14 cellular contexts compared by ENCODE assay signal in the genomic region with DNA sequence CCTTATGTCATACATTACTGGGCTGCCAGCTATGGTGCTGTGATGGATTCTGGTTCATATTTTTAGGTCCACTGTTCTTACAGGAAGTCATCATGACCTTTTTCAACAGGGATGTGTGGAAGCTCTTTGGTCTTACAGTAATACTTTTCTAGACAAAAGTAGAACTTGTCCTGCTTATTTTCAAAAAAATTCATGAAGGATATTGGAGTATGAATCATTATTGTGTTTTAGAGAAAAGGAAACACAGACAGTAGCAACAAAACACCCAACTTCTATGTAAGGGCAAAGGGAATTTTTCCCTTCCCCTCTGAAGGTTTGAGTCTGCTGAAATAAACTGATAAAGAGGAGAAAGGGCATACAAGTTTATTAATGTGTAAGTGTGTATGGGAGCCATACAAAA. TPM values are rescaled to one million over a fixed set of nuclear protein-coding genes. Genes with fewer than 3 reads are reported as not detected.
A peak's percentile ranks its signal among the peaks of the same experiment; 100 is the strongest.
DNase-seq lines count a peak whose midpoint lies in the region; ATAC-seq and TF ChIP-seq lines count a peak whose summit lies in the region.
"Had no signal": no experiment of that assay in that cellular context is flagged by ENCODE, and none has a peak within 500 bp of the region (broad histone marks: within the 10 kb centered on the region; RNA-seq: fewer than 3 reads in every experiment).

No MANE protein-coding gene starts in this region.

- H3K36me3 Mint-ChIP-seq in CD4-positive, alpha-beta memory T cell: no peaks in the 10 kb centered on the region

- peaks cover 21% of the 10 kb centered on the region; the same call in 1 of the 2 replicates for H3F3A ChIP-seq in GM23248 (ENCODE audit: insufficient read depth)

- no peaks in the 10 kb centered on the region for H3K9me2 ChIP-seq in GM23248 (ENCODE audit: insufficient read depth)

- H3K79me2 ChIP-seq in GM23248 (ENCODE audit: insufficient read depth): no peaks in the 10 kb centered on the region
- no peaks in the 10 kb centered on the region for H3K79me2 ChIP-seq in osteoblast (ENCODE audit: insufficient read depth, low read length)

- H3K27me3 ChIP-seq in CD4-positive, alpha-beta memory T cell (ENCODE audit: insufficient read depth, low read length): no peaks in the 10 kb centered on the region
- H3K27me3 ChIP-seq in GM23248 (replicated peaks; ENCODE audit: insufficient read depth) (no peaks in the 10 kb centered on the region), osteoblast (ENCODE audit: insufficient read depth, low read length) (no peaks in the 10 kb centered on the region)
- H3K27me3 ChIP-seq: SJCRH30 had no signal

- intact Hi-C loops in CD4-positive, alpha-beta memory T cell (cut with micrococcal nuclease): loop anchor here (10.0 kb wide), 2 partner anchors 246 to 304 kb away; partner anchors contain the start of gene PRPS2

- peaks cover 88% of the 10 kb centered on the region for H3K4me1 ChIP-seq in CD4-positive, alpha-beta memory T cell (ENCODE audit: insufficient read depth, low read length)
- H3K4me1 ChIP-seq in GM23248 (ENCODE audit: insufficient read depth) (peaks cover 39% of the 10 kb centered on the region), osteoblast (ENCODE audit: insufficient read depth, low read length) (peaks cover 22% of the 10 kb centered on the region)

- no peak overlapping the region for H3K27ac ChIP-seq in CD4-positive, alpha-beta memory T cell (ENCODE audit: low read depth, low read length)
- H3K27ac ChIP-seq in GM23248 (peak overlapping the region; percentile 64), osteoblast (ENCODE audit: low read depth, low read length) (peak overlapping the region; percentile 22)
- H3K27ac ChIP-seq: SJCRH30 had no signal

- H3K4me3 ChIP-seq in CD4-positive, alpha-beta memory T cell (ENCODE audit: low read length in 2 of 2): no peak overlapping the region
- H3K4me3 ChIP-seq in GM23248 (no peak overlapping the region), cardiac fibroblast (replicated peaks in 1 of 2; ENCODE audit: low read depth in 2 of 2, low read length in 2 of 2) (no peak overlapping the region), osteoblast (ENCODE audit: insufficient read depth, low read length) (no peak overlapping the region)
- H3K4me3 ChIP-seq: BLaER1 treated with 17β-estradiol and CSF1 and Interleukin-3, amounts not matched to agents 10 nM and 100 nM; SJCRH30 had no signal

- in situ Hi-C loops in GM23248 (cut with MboI): no loop called here

- H3K4me3 Mint-ChIP-seq in CD4-positive, alpha-beta memory T cell: peak overlapping the region in 1 of 8 donors; percentile 11

- POLR2A ChIA-PET in CD4-positive, alpha-beta memory T cell (lab: Charles Lee; ENCODE audit: partially characterized antibody): interaction anchor here (1.4 to 32.7 kb wide), 2 partner anchors 18 to 122 kb away, joined by 3 to 1769 read pairs; partner anchors contain the start of gene TMSB4X

- peaks cover 47 to 78% (median 61%) of the 10 kb centered on the region in 4 donors for H3K4me1 Mint-ChIP-seq in CD4-positive, alpha-beta memory T cell

- ATAC-seq in HG02623 (IDR thresholded peaks at IDR 0.05; ENCODE audit: unreplicated experiment) (no peak), GM21381 (IDR thresholded peaks at IDR 0.05; ENCODE audit: unreplicated experiment) (no peak)

- H2AFZ ChIP-seq in GM23248: peak overlapping the region; percentile 39; the same call in 1 of the 2 replicates
- no peak overlapping the region for H2AFZ ChIP-seq in osteoblast (ENCODE audit: low read length)

- peak overlapping the region; percentile 4 to 92 (median 44) for H3K27ac Mint-ChIP-seq in CD4-positive, alpha-beta memory T cell
- H3K27ac Mint-ChIP-seq: progenitor cell of endocrine pancreas had no signal

- no peak overlapping the region for H3K9ac ChIP-seq in GM23248
- H3K9ac ChIP-seq: BLaER1 treated with 17β-estradiol and CSF1 and Interleukin-3, amounts not matched to agents 10 nM and 100 nM had no signal

- no peak for DNase-seq in CD4-positive, alpha-beta memory T cell
- DNase-seq in GM23248 (no peak), cardiac fibroblast (ENCODE audit: low read depth in 2 of 2) (peak; percentile 30 to 70), osteoblast (ENCODE audit: insufficient read length, low spot score, missing footprints) (no peak), DMS 273 treated with DMSO at 0.1 percent for 48 hours (lab: John Stamatoyannopoulos, UW) (no peak)
- DNase-seq: anterior cingulate cortex; EL; SJCRH30; stimulated activated CD4-positive, alpha-beta T cell treated with anti-CD3 and anti-CD28 coated beads, Interleukin-1b, Interleukin-23, amount 100 ng/mL, for 48 hours had no signal

- CTCF ChIA-PET in CD4-positive, alpha-beta memory T cell (lab: Charles Lee; ENCODE audit: partially characterized antibody): interaction anchor here (2.0 to 13.7 kb wide), 2 partner anchors 151 to 389 kb away, joined by 7 to 210 read pairs; no protein-coding TSS in a partner anchor

- peaks cover 0 to 4% (median 0%) of the 10 kb centered on the region in 8 donors for H3K9me3 Mint-ChIP-seq in CD4-positive, alpha-beta memory T cell

- H4K20me1 ChIP-seq in GM23248 (ENCODE audit: insufficient read depth) (no peaks in the 10 kb centered on the region), osteoblast (ENCODE audit: insufficient read depth, low read length) (no peaks in the 10 kb centered on the region)
- H4K20me1 ChIP-seq: BLaER1 treated with 17β-estradiol and CSF1 and Interleukin-3, amounts not matched to agents 10 nM and 100 nM had no signal

- H3K4me2 ChIP-seq in GM23248 (ENCODE audit: unreplicated experiment) (no peak overlapping the region), osteoblast (ENCODE audit: insufficient read depth, low read length) (no peak overlapping the region)

- no peaks in the 10 kb centered on the region for H3K36me3 ChIP-seq in CD4-positive, alpha-beta memory T cell (ENCODE audit: insufficient read depth, low read length)
- H3K36me3 ChIP-seq in GM23248 (ENCODE audit: low read depth): no peaks in the 10 kb centered on the region
- no peaks in the 10 kb centered on the region for H3K36me3 ChIP-seq in osteoblast (ENCODE audit: insufficient read depth, low read length)
- H3K36me3 ChIP-seq: BLaER1 treated with 17β-estradiol and CSF1 and Interleukin-3, amounts not matched to agents 10 nM and 100 nM; SJCRH30 had no signal

- TF ChIP-seq CTCF in cardiac fibroblast (IDR thresholded peaks at IDR 0.05; ENCODE audit: low read depth, low read length) (no peak), osteoblast (IDR thresholded peaks at IDR 0.05; ENCODE audit: extremely low read depth, low read depth, low read length) (no peak)

- no peaks in the 10 kb centered on the region for H3K27me3 Mint-ChIP-seq in CD4-positive, alpha-beta memory T cell
- H3K27me3 Mint-ChIP-seq: progenitor cell of endocrine pancreas had no signal

- no peaks in the 10 kb centered on the region for H3K9me3 ChIP-seq in CD4-positive, alpha-beta memory T cell (ENCODE audit: control insufficient read depth in 1 of 2, low read length in 2 of 2)
- no peaks in the 10 kb centered on the region for H3K9me3 ChIP-seq in GM23248 (ENCODE audit: low read depth)
- H3K9me3 ChIP-seq in osteoblast (ENCODE audit: low read depth, low read length): no peaks in the 10 kb centered on the region
- H3K9me3 ChIP-seq: SJCRH30 had no signal

RNA-seq across cellular contexts. Expression of gene FAM9C, which starts 54.7 kb away (rescaled TPM):
- not detected for total RNA-seq in CD4-positive, alpha-beta memory T cell
- polyA plus RNA-seq in CD4-positive, alpha-beta memory T cell: under 1 TPM in 1 of 2 donors, not detected in 1; 0.34 TPM
- not detected in 2 replicates for total RNA-seq in GM23248 (2014; rRNA removed; shearing (Covaris generic))
- not detected in 2 replicates for polyA plus RNA-seq in GM23248 (2016; fragmentation: Nextera tagmentation; extraction: Ambion mirVana)
- under 0.01 TPM in 1 of 2 replicates, not detected in the other for total RNA-seq in osteoblast
- total RNA-seq: mononuclear cell, progenitor cell of endocrine pancreas had no signal

Comparison
In these comparisons a context has a peak if more than half of its experiments do, and no peak if none do; other contexts are left out.
1. DNase-seq: peak in cardiac fibroblast (2 of 2); none in CD4-positive, alpha-beta memory T cell (0 of 5), GM23248 (single experiment), osteoblast (single experiment) and DMS 273 treated with DMSO at 0.1 percent for 48 hours (single experiment).